ENCODE assay signal across 8 cellular contexts in the genomic region with DNA sequence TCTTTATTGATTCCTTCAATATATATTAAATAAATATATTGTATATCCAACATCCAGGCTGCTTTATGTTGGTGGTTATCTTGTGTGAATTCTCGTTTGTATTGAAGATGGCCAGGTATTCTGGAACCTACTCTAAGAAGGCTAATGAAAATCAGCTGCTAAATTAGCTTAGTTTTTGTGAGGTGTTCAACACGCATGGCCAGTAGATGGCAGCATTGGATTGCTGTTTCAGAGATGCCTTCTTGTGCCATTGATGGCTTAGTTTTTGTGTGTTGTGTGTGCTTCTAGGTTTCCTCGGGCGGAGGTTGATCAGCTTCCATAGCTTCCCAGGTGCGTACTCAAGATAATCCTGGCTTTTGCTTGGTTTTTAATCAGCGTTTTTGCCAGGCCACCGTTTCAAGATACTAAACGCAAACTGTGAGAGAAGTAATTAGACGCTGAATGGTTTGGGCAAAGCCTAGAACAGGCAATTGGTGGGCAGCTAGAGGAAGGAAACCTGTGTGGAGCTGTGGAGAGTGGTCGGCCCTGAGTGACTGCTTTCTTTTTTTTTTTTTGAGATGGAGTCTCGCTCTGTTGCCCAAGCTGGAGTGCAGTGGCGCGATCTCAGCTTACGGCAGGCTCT. TPM values are rescaled to one million over a fixed set of nuclear protein-coding genes. Genes with fewer than 3 reads are reported as not detected.
DNase-seq lines count a peak whose midpoint lies in the region; ATAC-seq, FAIRE-seq and TF ChIP-seq lines count a peak whose summit lies in the region.

No MANE protein-coding gene starts in this region.

- H3K9me3 Mint-ChIP-seq in activated T-helper 1 cell treated with anti-CD3 and anti-CD28 coated beads, Interleukin-12 subunit alpha, Interleukin-12 subunit beta, Interleukin-2, Interleukin-4 antibody, amounts not matched to agents 30 ng/mL and 10 ng/mL and 1 ng/mL, durations not matched to agents 14 hours and 24 hours and 36 hours, result no peaks in the 10 kb centered on the region

- TF ChIP-seq POLR2A in Peyer's patch (IDR thresholded peaks at IDR 0.05) (no peak), testis (IDR thresholded peaks at IDR 0.05) (no peak)

- peak; percentile 90 for FAIRE-seq in D721Med (lab: Jason Lieb, UNC)

- in situ Hi-C loops in KBM-7 (cut with MboI; ENCODE audit: low pct_unique_long_range_greater_than_20kb, low sequenced_read_pairs), result no loop called here

- peak; percentile 72 for ATAC-seq in GM21423 (IDR thresholded peaks at IDR 0.05; ENCODE audit: unreplicated experiment)

- peak; percentile 98 for TF ChIP-seq CTCF in D721Med (IDR thresholded peaks at IDR 0.05; ENCODE audit: insufficient read depth, missing control alignments)
- peak; percentile 33 to 92 (median 86) for TF ChIP-seq CTCF in Peyer's patch (IDR thresholded peaks at IDR 0.05)
- TF ChIP-seq CTCF in fibroblast of pulmonary artery (IDR thresholded peaks at IDR 0.05; ENCODE audit: low read length, missing control alignments), result peak; percentile 84
- TF ChIP-seq CTCF in neutrophil (IDR thresholded peaks at IDR 0.05), result peak; percentile 80
- TF ChIP-seq CTCF in testis (IDR thresholded peaks at IDR 0.05), result peak; percentile 69 to 78 (median 71)

- intact Hi-C loops in activated T-helper 1 cell treated with anti-CD3 and anti-CD28 coated beads, Interleukin-12 subunit alpha, Interleukin-12 subunit beta, Interleukin-2, Interleukin-4 antibody, amounts not matched to agents 30 ng/mL and 10 ng/mL and 1 ng/mL, durations not matched to agents 14 hours and 24 hours and 36 hours (cut with micrococcal nuclease), result loop anchor here (1.0 to 2.0 kb wide), 6 partner anchors 12 to 270 kb away; a partner anchor contains a TSS
- intact Hi-C loops in testis (cut with DNase I; ENCODE audit: low total_unique reads), result no loop called here

- no peak overlapping the region for H3K27ac Mint-ChIP-seq in activated T-helper 1 cell treated with anti-CD3 and anti-CD28 coated beads, Interleukin-12 subunit alpha, Interleukin-12 subunit beta, Interleukin-2, Interleukin-4 antibody, amounts not matched to agents 30 ng/mL and 10 ng/mL and 1 ng/mL, durations not matched to agents 14 hours and 24 hours and 36 hours

- H3K4me1 ChIP-seq in Peyer's patch (peaks cover 0 to 6% (median 0%) of the 10 kb centered on the region in 4 donors), neutrophil (ENCODE audit: control insufficient read depth in 1 of 2, insufficient read depth in 1 of 2, low read depth in 1 of 2, low read length in 1 of 2) (peaks cover 39 to 58% of the 10 kb centered on the region in 2 experiments), testis (no peaks in the 10 kb centered on the region)

- H3K27me3 ChIP-seq in Peyer's patch (no peaks in the 10 kb centered on the region), neutrophil (no peaks in the 10 kb centered on the region), testis (no peaks in the 10 kb centered on the region)

- peaks cover 6% of the 10 kb centered on the region for H3K36me3 Mint-ChIP-seq in activated T-helper 1 cell treated with anti-CD3 and anti-CD28 coated beads, Interleukin-12 subunit alpha, Interleukin-12 subunit beta, Interleukin-2, Interleukin-4 antibody, amounts not matched to agents 30 ng/mL and 10 ng/mL and 1 ng/mL, durations not matched to agents 14 hours and 24 hours and 36 hours (ENCODE audit: low read depth)

- no peak overlapping the region for H3K27ac ChIP-seq in Peyer's patch
- H3K27ac ChIP-seq in neutrophil, result peak overlapping the region; percentile 68
- H3K27ac ChIP-seq in testis, result no peak overlapping the region

- H3K36me3 ChIP-seq in Peyer's patch, result no peaks in the 10 kb centered on the region
- peaks cover 6% of the 10 kb centered on the region for H3K36me3 ChIP-seq in neutrophil
- H3K36me3 ChIP-seq in testis (ENCODE audit: low read depth, missing control alignments), result no peaks in the 10 kb centered on the region

- H3K4me3 Mint-ChIP-seq in activated T-helper 1 cell treated with anti-CD3 and anti-CD28 coated beads, Interleukin-12 subunit alpha, Interleukin-12 subunit beta, Interleukin-2, Interleukin-4 antibody, amounts not matched to agents 30 ng/mL and 10 ng/mL and 1 ng/mL, durations not matched to agents 14 hours and 24 hours and 36 hours, result no peak overlapping the region

- 52 to 60% methylated on average over 14 of the region's 14 CpGs for WGBS in testis, 2 donors

- H3K27me3 Mint-ChIP-seq in activated T-helper 1 cell treated with anti-CD3 and anti-CD28 coated beads, Interleukin-12 subunit alpha, Interleukin-12 subunit beta, Interleukin-2, Interleukin-4 antibody, amounts not matched to agents 30 ng/mL and 10 ng/mL and 1 ng/mL, durations not matched to agents 14 hours and 24 hours and 36 hours (ENCODE audit: insufficient read depth), result no peaks in the 10 kb centered on the region

- H3K4me3 ChIP-seq in Peyer's patch, result no peak overlapping the region
- H3K4me3 ChIP-seq in fibroblast of pulmonary artery (replicated peaks; ENCODE audit: low read depth, low read length), result no peak overlapping the region
- H3K4me3 ChIP-seq in neutrophil (ENCODE audit: low read depth in 1 of 2, low read length in 1 of 2), result peak overlapping the region in 1 of 2 experiments; percentile 8
- H3K4me3 ChIP-seq in testis, result no peak overlapping the region

- peak; percentile 51 for DNase-seq in D721Med (ENCODE audit: insufficient read length, low spot score)
- DNase-seq in KBM-7, result peak; percentile 90
- peak in 2 of 3 donors; percentile 61 to 91 for DNase-seq in Peyer's patch
- DNase-seq in activated T-helper 1 cell treated with anti-CD3 and anti-CD28 coated beads, Interleukin-12 subunit alpha, Interleukin-12 subunit beta, Interleukin-2, Interleukin-4 antibody, amounts not matched to agents 30 ng/mL and 10 ng/mL and 1 ng/mL, durations not matched to agents 14 hours and 24 hours and 36 hours (ENCODE audit: low spot score), result peak; percentile 55
- peak; percentile 92 for DNase-seq in fibroblast of pulmonary artery (ENCODE audit: low read depth)
- DNase-seq in testis, result peak; percentile 88

- peaks cover 15% of the 10 kb centered on the region for H3K4me1 Mint-ChIP-seq in activated T-helper 1 cell treated with anti-CD3 and anti-CD28 coated beads, Interleukin-12 subunit alpha, Interleukin-12 subunit beta, Interleukin-2, Interleukin-4 antibody, amounts not matched to agents 30 ng/mL and 10 ng/mL and 1 ng/mL, durations not matched to agents 14 hours and 24 hours and 36 hours (ENCODE audit: low read depth)

- H3K9me3 ChIP-seq in Peyer's patch, result no peaks in the 10 kb centered on the region
- H3K9me3 ChIP-seq in neutrophil, result no peaks in the 10 kb centered on the region
- H3K9me3 ChIP-seq in testis, result no peaks in the 10 kb centered on the region

RNA-seq across cellular contexts. Expression of a gene that starts 15.1 kb away (rescaled TPM):
- total RNA-seq in Peyer's patch (10 to 100 TPM in 2 of 4 donors, 1 to 10 TPM in 2; 5.4 to 26.4 (median 11.0) TPM), testis (10 to 100 TPM; 19.0 to 19.3 TPM)
- total RNA-seq in activated T-helper 1 cell treated with anti-CD3 and anti-CD28 coated beads, Interleukin-12 subunit alpha, Interleukin-12 subunit beta, Interleukin-2, Interleukin-4 antibody, amounts not matched to agents 30 ng/mL and 10 ng/mL and 1 ng/mL, durations not matched to agents 14 hours and 24 hours and 36 hours, result 24.1 and 26.9 TPM in 2 replicates
- 7.7 TPM for polyA plus RNA-seq in testis (ENCODE audit: insufficient read depth, low read depth, low replicate concordance)
